ENCODE assay signal across 18 cellular contexts in the genomic region with DNA sequence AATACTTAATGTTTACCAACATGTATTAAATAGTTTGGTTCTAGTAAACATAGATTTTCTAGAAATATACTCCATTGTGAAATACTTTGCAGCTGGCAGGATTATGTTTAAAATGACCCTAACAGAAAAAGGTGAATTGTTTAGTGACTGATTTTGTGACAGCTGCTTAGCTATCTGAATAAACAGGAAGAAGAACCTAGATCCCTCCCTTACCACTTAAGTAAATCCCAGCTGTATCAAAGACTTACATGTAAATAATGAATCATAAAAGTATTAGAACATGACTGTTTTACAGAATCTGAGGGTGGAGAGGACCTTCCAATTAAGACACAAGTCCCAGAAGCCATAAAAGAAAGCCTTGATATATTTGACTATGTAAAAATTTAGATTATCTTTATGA. TPM values are rescaled to one million over a fixed set of nuclear protein-coding genes. Genes with fewer than 3 reads are reported as not detected.
DNase-seq lines count a peak whose midpoint lies in the region; ATAC-seq and FAIRE-seq lines count a peak whose summit lies in the region.
"Had no signal": no experiment of that assay in that cellular context is flagged by ENCODE, and none has a peak within 500 bp of the region (broad histone marks: within the 10 kb centered on the region; RNA-seq: fewer than 3 reads in every experiment).

No MANE protein-coding gene starts in this region.

- peak; percentile 79 for FAIRE-seq in colon (lab: Jason Lieb, UNC)
- FAIRE-seq: G401.6, GM12891, HepG2, HTR-8/SVneo had no signal

- DNase-seq in NCI-H2171 treated with DMSO at 0.1 percent for 48 hours (lab: John Stamatoyannopoulos, UW), result peak; percentile 19
- no peak for DNase-seq in NCI-H2171 (lab: John Stamatoyannopoulos, UW)
- peak; percentile 85 for DNase-seq in LHCN-M2 (ENCODE audit: low read depth)
- no peak for DNase-seq in CD1c-positive myeloid dendritic cell (ENCODE audit: extremely low spot score)
- DNase-seq in glomerular visceral epithelial cell (ENCODE audit: extremely low spot score), result no peak
- DNase-seq: AML-193, Calu3, DMS 273 treated with DMSO at 0.1 percent for 48 hours, DMS79 treated with DMSO at 0.1 percent for 48 hours, EL, GOT3, H9 had no signal

- ATAC-seq in GM18861 (IDR thresholded peaks at IDR 0.05; ENCODE audit: unreplicated experiment), result no peak
- ATAC-seq: HepG2 had no signal

RNA-seq across cellular contexts. Expression of a gene that starts 15.8 kb away (rescaled TPM):
- 20.8 and 24.2 TPM in 2 replicates for total RNA-seq in LHCN-M2 (2014; rRNA removed)
- polyA plus RNA-seq in LHCN-M2 (2012), result 6.0 TPM

RNA-seq across cellular contexts. Expression of a gene that starts 17.1 kb away (rescaled TPM):
- 6.1 and 7.1 TPM in 2 replicates for total RNA-seq in LHCN-M2 (2014; rRNA removed)
- 2.8 TPM for polyA plus RNA-seq in LHCN-M2 (2012)

Comparison
In these comparisons a context has a peak if more than half of its experiments do, and no peak if none do; other contexts are left out.
1. DNase-seq: peak in NCI-H2171 treated with DMSO at 0.1 percent for 48 hours (single experiment) and LHCN-M2 (single experiment); none in NCI-H2171 (single experiment), CD1c-positive myeloid dendritic cell (single experiment) and glomerular visceral epithelial cell (single experiment).